Comparison of ENCODE assay signal across 8 cellular contexts in the genomic region with DNA sequence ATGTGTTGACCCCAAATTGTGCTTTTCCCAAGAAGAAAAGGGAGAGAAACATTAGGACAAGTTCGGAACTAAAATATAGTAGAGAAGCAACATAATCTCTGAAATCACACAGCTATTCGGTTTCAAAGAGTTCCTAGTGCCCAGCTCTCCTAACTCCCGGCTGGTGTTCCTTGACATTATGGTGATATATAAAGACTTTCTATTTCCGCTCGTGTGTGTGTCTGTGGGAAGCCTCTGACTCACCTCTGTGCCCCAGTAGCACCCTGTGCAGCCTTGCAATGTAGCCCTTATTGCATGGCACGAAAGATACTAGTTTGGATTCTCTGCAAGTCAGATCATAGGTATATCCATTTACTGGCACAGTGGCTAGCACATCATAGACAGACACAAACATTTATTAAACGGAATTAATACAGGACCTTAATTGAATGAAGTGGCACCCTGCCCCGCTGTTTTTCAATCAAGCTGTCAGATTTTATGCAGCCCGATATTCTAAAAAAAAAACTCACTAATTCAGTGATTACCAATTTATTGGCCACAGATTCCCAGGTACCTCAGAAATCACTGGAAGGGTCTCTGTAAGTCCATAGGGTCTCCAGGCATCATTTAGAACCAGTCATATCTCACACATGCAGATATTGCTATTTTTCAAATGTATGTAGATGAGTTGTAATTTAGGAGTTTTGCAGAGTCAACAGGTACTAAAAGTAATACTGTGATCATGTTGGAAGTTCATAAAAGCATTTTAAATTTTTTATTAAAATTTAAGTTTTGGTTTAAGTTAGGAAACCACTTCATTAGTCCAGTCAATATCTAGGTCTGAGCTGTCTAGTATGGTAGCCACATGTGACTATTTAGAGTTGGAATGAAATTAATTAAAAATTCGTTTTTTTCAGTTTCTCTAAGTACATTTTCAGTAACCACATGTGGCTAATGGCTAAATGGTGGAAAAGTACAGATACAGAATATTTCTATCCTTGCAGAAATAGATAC. TPM values are rescaled to one million over a fixed set of nuclear protein-coding genes. Genes with fewer than 3 reads are reported as not detected.
DNase-seq lines count a peak whose midpoint lies in the region; ATAC-seq and TF ChIP-seq lines count a peak whose summit lies in the region.

No MANE protein-coding gene starts in this region.

- peak overlapping the region; percentile 84 for H3K4me3 Mint-ChIP-seq in central memory CD8-positive, alpha-beta T cell

- H3K27ac Mint-ChIP-seq in central memory CD8-positive, alpha-beta T cell (ENCODE audit: low read depth), result peak overlapping the region; percentile 75

- H3K9ac ChIP-seq in liver (ENCODE audit: low read depth in 1 of 2, low read length in 2 of 2), result peak overlapping the region; percentile 80 to 83

- H3K27me3 ChIP-seq in MG63, result peaks cover 7% of the 10 kb centered on the region
- no peaks in the 10 kb centered on the region for H3K27me3 ChIP-seq in liver (ENCODE audit: control insufficient read depth in 4 of 4, insufficient read depth in 4 of 4, low read length in 3 of 4)
- H3K27me3 ChIP-seq in thoracic aorta (replicated peaks; ENCODE audit: insufficient read depth), result no peaks in the 10 kb centered on the region

- H3K9me3 ChIP-seq in MG63 (no peaks in the 10 kb centered on the region), liver (ENCODE audit: control insufficient read depth in 4 of 4, low read length in 3 of 4) (no peaks in the 10 kb centered on the region), thoracic aorta (no peaks in the 10 kb centered on the region)

- DNase-seq in DMS53 (lab: John Stamatoyannopoulos, UW) (peak; percentile 75), MG63 (peak; percentile 28), thoracic aorta (ENCODE audit: low spot score) (no peak), HT-29 (ENCODE audit: low spot score) (no peak), GM13977 (ENCODE audit: low spot score) (no peak)
- DNase-seq in central memory CD8-positive, alpha-beta T cell (ENCODE audit: low spot score in 2 of 2), result no peak

- H3K36me3 Mint-ChIP-seq in central memory CD8-positive, alpha-beta T cell (ENCODE audit: insufficient read depth), result peaks cover 3% of the 10 kb centered on the region

- 21% methylated on average over 10 of the region's 10 CpGs for WGBS in liver

- H3K4me1 Mint-ChIP-seq in central memory CD8-positive, alpha-beta T cell, result peaks cover 11% of the 10 kb centered on the region

- no peak for TF ChIP-seq RAD21 in liver (IDR thresholded peaks at IDR 0.05)

- H3K9me3 Mint-ChIP-seq in central memory CD8-positive, alpha-beta T cell, result no peaks in the 10 kb centered on the region

- peak; percentile 51 for ATAC-seq in central memory CD8-positive, alpha-beta T cell (replicated peaks; ENCODE audit: extremely low read depth, poor library complexity, severe bottlenecking)
- peak; percentile 44 for ATAC-seq in thoracic aorta (ENCODE audit: insufficient number of reproducible peaks, low FRiP score, low read depth)
- ATAC-seq in GM18519 (IDR thresholded peaks at IDR 0.05; ENCODE audit: low FRiP score, unreplicated experiment), result no peak

- H3K36me3 ChIP-seq in MG63 (no peaks in the 10 kb centered on the region), liver (ENCODE audit: control insufficient read depth in 4 of 4, insufficient read depth in 3 of 4, low read depth in 1 of 4, low read length in 3 of 4) (no peaks in the 10 kb centered on the region), thoracic aorta (no peaks in the 10 kb centered on the region)

- H3K4me1 ChIP-seq in liver (ENCODE audit: control insufficient read depth in 4 of 4, insufficient read depth in 4 of 4, low read length in 3 of 4) (peaks cover 0 to 5% (median 3%) of the 10 kb centered on the region in 4 donors), thoracic aorta (ENCODE audit: control insufficient read depth in 1 of 2, low read depth in 2 of 2) (peaks cover 0 to 3% of the 10 kb centered on the region in 2 donors)

- H3K27ac ChIP-seq in liver (ENCODE audit: low read depth in 1 of 2, low read length in 2 of 2), result peak overlapping the region; percentile 81 to 93
- H3K27ac ChIP-seq in thoracic aorta, result peak overlapping the region; percentile 75 to 82

- TF ChIP-seq CTCF in liver (IDR thresholded peaks at IDR 0.05; ENCODE audit: low read depth, low read length, missing input control) (no peak), thoracic aorta (IDR thresholded peaks at IDR 0.05) (no peak), GM13977 (IDR thresholded peaks at IDR 0.05; ENCODE audit: extremely low read depth, insufficient read depth, missing control alignments) (no peak)

- H3K4me3 ChIP-seq in MG63, result peak overlapping the region; percentile 51
- peak overlapping the region; percentile 67 to 95 (median 89) for H3K4me3 ChIP-seq in liver (ENCODE audit: low read depth in 1 of 3, low read length in 3 of 3)
- peak overlapping the region; percentile 77 for H3K4me3 ChIP-seq in thoracic aorta

- H3K27me3 Mint-ChIP-seq in central memory CD8-positive, alpha-beta T cell, result peaks cover 82% of the 10 kb centered on the region

- in situ Hi-C loops in GM13977 (cut with MboI; ENCODE audit: low pct_unique_long_range_greater_than_20kb, low sequenced_read_pairs, unreplicated experiment), result no loop called here

TF ChIP-seq in liver, 16 proteins besides CTCF, POLR2A, EP300 and RAD21:
- TF ChIP-seq RXRA (IDR thresholded peaks at IDR 0.05), result no peak
- TF ChIP-seq JUND (IDR thresholded peaks at IDR 0.05), result peak; percentile 25 to 33
- no peak for TF ChIP-seq SP1 (IDR thresholded peaks at IDR 0.05)

RNA-seq across cellular contexts. Expression of gene SFTPD, which starts 43.3 kb away (rescaled TPM):
- total RNA-seq in MG63 (2014; rRNA removed; shearing (Covaris generic); ENCODE audit: low replicate concordance), result not detected in 2 replicates
- total RNA-seq in liver (under 1 TPM in 1 of 2 donors, not detected in 1; 0.17 TPM), thoracic aorta (1 to 10 TPM in 1 of 2 donors, not detected in 1; 2.6 TPM)
- under 1 TPM; 0.47 to 0.60 TPM for polyA plus RNA-seq in liver
- total RNA-seq in HT-29 (2014; rRNA removed; shearing (Covaris generic)), result not detected in 2 replicates

Comparison
In these comparisons a context has a peak if more than half of its experiments do, and no peak if none do; other contexts are left out.
1. DNase-seq: peak in DMS53 (single experiment) and MG63 (single experiment); none in central memory CD8-positive, alpha-beta T cell (0 of 2), thoracic aorta (single experiment), HT-29 (single experiment) and GM13977 (single experiment).
2. Peak in every context shown above with its lines, with median percentiles within 50 percentile points of each other: H3K4me3 ChIP-seq.